8 cellular contexts compared by ENCODE assay signal in genomic region chr2:144522741-144523605, GRCh38. TPM values are rescaled to one million over a fixed set of nuclear protein-coding genes. Genes with fewer than 3 reads are reported as not detected.
DNase-seq lines count a peak whose midpoint lies in the region; ATAC-seq, FAIRE-seq and TF ChIP-seq lines count a peak whose summit lies in the region.

No MANE protein-coding gene starts in this region.

- no peak for ATAC-seq in HG02759 (IDR thresholded peaks at IDR 0.05; ENCODE audit: unreplicated experiment)

- peaks cover 21% of the 10 kb centered on the region for H3K4me1 Mint-ChIP-seq in activated CD4-positive, alpha-beta memory T cell treated with anti-CD3 and anti-CD28 coated beads, Interleukin-2, amount 10 ng/mL, durations not matched to agents 7 days and 5 days

- H3K36me3 ChIP-seq in right atrium auricular region: no peaks in the 10 kb centered on the region

- H3K4me3 Mint-ChIP-seq in activated CD4-positive, alpha-beta memory T cell treated with anti-CD3 and anti-CD28 coated beads, Interleukin-2, amount 10 ng/mL, durations not matched to agents 7 days and 5 days: peak overlapping the region; percentile 74

- no peaks in the 10 kb centered on the region for H3K27me3 ChIP-seq in right atrium auricular region

- H3K4me1 ChIP-seq in right atrium auricular region: peaks cover 0 to 26% of the 10 kb centered on the region in 2 donors

- no peak overlapping the region for H3K27ac Mint-ChIP-seq in activated CD4-positive, alpha-beta memory T cell treated with anti-CD3 and anti-CD28 coated beads, Interleukin-2, amount 10 ng/mL, durations not matched to agents 7 days and 5 days

- H3K9me3 Mint-ChIP-seq in activated CD4-positive, alpha-beta memory T cell treated with anti-CD3 and anti-CD28 coated beads, Interleukin-2, amount 10 ng/mL, durations not matched to agents 7 days and 5 days: no peaks in the 10 kb centered on the region

- DNase-seq in KBM-7 (peak; percentile 69), right atrium auricular region (ENCODE audit: low spot score) (no peak), skeletal muscle cell (ENCODE audit: low read depth) (no peak), GM19239 (ENCODE audit: insufficient read length, low spot score) (no peak)
- no peak for DNase-seq in activated CD4-positive, alpha-beta memory T cell treated with anti-CD3 and anti-CD28 coated beads, Interleukin-2, amount 10 ng/mL, durations not matched to agents 7 days and 5 days
- DNase-seq in activated CD4-positive, alpha-beta T cell treated with anti-CD3 and anti-CD28 coated beads for 1 hour: no peak
- DNase-seq in activated CD4-positive, CD25-positive, alpha-beta regulatory T cell treated with anti-CD3 and anti-CD28 coated beads, Interleukin-2, amount 50 U/mL, for 72 hours: no peak

- CTCF ChIA-PET in activated CD4-positive, alpha-beta memory T cell treated with anti-CD3 and anti-CD28 coated beads, Interleukin-2, amount 10 ng/mL, durations not matched to agents 7 days and 5 days (lab: Charles Lee): interaction anchor here (0.9 kb wide), 1 partner anchor 128 kb away, joined by 3 read pairs; no protein-coding TSS in a partner anchor

- POLR2A ChIA-PET in activated CD4-positive, alpha-beta memory T cell treated with anti-CD3 and anti-CD28 coated beads, Interleukin-2, amount 10 ng/mL, durations not matched to agents 7 days and 5 days (lab: Charles Lee): no interaction called here

- no peaks in the 10 kb centered on the region for H3K36me3 Mint-ChIP-seq in activated CD4-positive, alpha-beta memory T cell treated with anti-CD3 and anti-CD28 coated beads, Interleukin-2, amount 10 ng/mL, durations not matched to agents 7 days and 5 days (ENCODE audit: low read depth)

- in situ Hi-C loops in KBM-7 (cut with MboI; ENCODE audit: low pct_unique_long_range_greater_than_20kb, low sequenced_read_pairs): no loop called here

- H3K9me3 ChIP-seq in right atrium auricular region: no peaks in the 10 kb centered on the region

- peaks cover 60% of the 10 kb centered on the region for H3K27me3 Mint-ChIP-seq in activated CD4-positive, alpha-beta memory T cell treated with anti-CD3 and anti-CD28 coated beads, Interleukin-2, amount 10 ng/mL, durations not matched to agents 7 days and 5 days

- TF ChIP-seq CTCF in right atrium auricular region (IDR thresholded peaks at IDR 0.05): no peak

- H3K27ac ChIP-seq in right atrium auricular region: peak overlapping the region; percentile 99

- peak overlapping the region; percentile 66 to 80 for H3K4me3 ChIP-seq in right atrium auricular region
- peak overlapping the region; percentile 59 for H3K4me3 ChIP-seq in skeletal muscle cell (ENCODE audit: low read depth, low read length)

- FAIRE-seq in GM19239 (lab: Jason Lieb, UNC): no peak

RNA-seq across cellular contexts. Expression of gene ZEB2, which starts 3.1 kb away (rescaled TPM):
- total RNA-seq in activated CD4-positive, alpha-beta memory T cell treated with anti-CD3 and anti-CD28 coated beads, Interleukin-2, amount 10 ng/mL, durations not matched to agents 7 days and 5 days: 10 to 100 TPM; 19.4 to 20.6 TPM
- 10 to 100 TPM; 76.1 to 91.7 TPM for total RNA-seq in right atrium auricular region
